8 cellular contexts compared by ENCODE assay signal in the genomic region with DNA sequence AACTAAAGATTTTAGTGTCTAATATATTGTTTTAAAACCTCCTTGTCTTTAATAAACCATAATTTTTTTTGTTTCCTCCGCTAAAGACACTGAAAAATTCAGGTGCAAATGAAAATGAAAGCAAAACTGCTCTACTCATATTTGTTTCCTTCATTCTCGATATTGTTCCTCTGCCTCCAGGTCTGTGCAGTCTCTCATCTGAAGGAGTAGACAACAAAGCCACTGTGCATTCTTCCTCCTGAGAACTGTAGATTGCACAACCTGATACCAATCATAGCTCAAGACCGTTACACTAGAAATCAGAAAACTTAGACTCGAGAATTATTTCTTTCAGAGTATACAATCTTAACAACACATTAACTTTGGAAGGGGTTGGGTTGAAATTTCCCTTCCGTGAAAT.
DNase-seq lines count a peak whose midpoint lies in the region; ATAC-seq and TF ChIP-seq lines count a peak whose summit lies in the region.

No MANE protein-coding gene starts in this region.

- in situ Hi-C loops in GM13976 (cut with MboI; ENCODE audit: low sequenced_read_pairs, unreplicated experiment): no loop called here

- no peak for ATAC-seq in GM18517 (IDR thresholded peaks at IDR 0.05; ENCODE audit: unreplicated experiment)

- H3K4me1 ChIP-seq in endocrine pancreas (ENCODE audit: control insufficient read depth, insufficient read depth, low read length) (no peaks in the 10 kb centered on the region), osteoblast (ENCODE audit: insufficient read depth, low read length) (no peaks in the 10 kb centered on the region)

- H3K27ac ChIP-seq in osteoblast (ENCODE audit: low read depth, low read length): no peak overlapping the region

- no peaks in the 10 kb centered on the region for H3K27me3 ChIP-seq in endocrine pancreas (ENCODE audit: control insufficient read depth, insufficient read depth, low read length)
- H3K27me3 ChIP-seq in osteoblast (ENCODE audit: insufficient read depth, low read length): no peaks in the 10 kb centered on the region
- no peaks in the 10 kb centered on the region for H3K27me3 ChIP-seq in H7 (ENCODE audit: control insufficient read depth, insufficient read depth, low read length)

- no peaks in the 10 kb centered on the region for H3K36me3 ChIP-seq in endocrine pancreas (ENCODE audit: control insufficient read depth, insufficient read depth, low read length)
- H3K36me3 ChIP-seq in osteoblast (ENCODE audit: insufficient read depth, low read length): no peaks in the 10 kb centered on the region
- no peaks in the 10 kb centered on the region for H3K36me3 ChIP-seq in H7 (replicated peaks; ENCODE audit: control insufficient read depth, insufficient read depth, low read length)

- peak overlapping the region; percentile 59 for H2AFZ ChIP-seq in osteoblast (ENCODE audit: low read length)

- H3K79me2 ChIP-seq in osteoblast (ENCODE audit: insufficient read depth, low read length): no peaks in the 10 kb centered on the region

- H3K4me3 ChIP-seq in endocrine pancreas (ENCODE audit: control insufficient read depth, insufficient read depth, low read length) (peak overlapping the region; percentile 69), osteoblast (ENCODE audit: insufficient read depth, low read length) (peak overlapping the region; percentile 49), H7 (ENCODE audit: insufficient read depth, low read depth, low read length) (no peak overlapping the region)

- peak overlapping the region; percentile 58 for H3K4me2 ChIP-seq in osteoblast (ENCODE audit: insufficient read depth, low read length)

- TF ChIP-seq CTCF in osteoblast (IDR thresholded peaks at IDR 0.05; ENCODE audit: extremely low read depth, low read depth, low read length) (no peak), GM13976 (IDR thresholded peaks at IDR 0.05; ENCODE audit: borderline replicate concordance, control extremely low read depth, extremely low read depth, insufficient read depth, missing control alignments) (no peak)

- H3K9ac ChIP-seq in endocrine pancreas (ENCODE audit: control insufficient read depth, insufficient read depth, low read length): no peak overlapping the region

- DNase-seq in H4 (ENCODE audit: low spot score) (peak; percentile 25), NCI-H774 (lab: John Stamatoyannopoulos, UW) (peak; percentile 6), osteoblast (ENCODE audit: insufficient read length, low spot score, missing footprints) (no peak), GM13976 (ENCODE audit: low spot score) (no peak), H7 (no peak), HPDE6-E6E7 (ENCODE audit: extremely low spot score) (no peak)

- H4K20me1 ChIP-seq in osteoblast (ENCODE audit: insufficient read depth, low read length): no peaks in the 10 kb centered on the region

- H3K9me3 ChIP-seq in endocrine pancreas (ENCODE audit: control insufficient read depth, low read length): no peaks in the 10 kb centered on the region
- no peaks in the 10 kb centered on the region for H3K9me3 ChIP-seq in osteoblast (ENCODE audit: low read depth, low read length)

Comparison
In these comparisons a context has a peak if more than half of its experiments do, and no peak if none do; other contexts are left out.
1. DNase-seq: peak in H4 (single experiment) and NCI-H774 (single experiment); none in osteoblast (single experiment), GM13976 (single experiment), H7 (single experiment) and HPDE6-E6E7 (single experiment).